Comparison of ENCODE assay signal across 1 cellular context in genomic region chr13:42102961-42103688, GRCh38.
TF ChIP-seq lines count a peak whose summit lies in the region.

No MANE protein-coding gene starts in this region.

TF ChIP-seq in IMR-90, 13 proteins besides CTCF, POLR2A, EP300 and RAD21 (continued from another document):
- TF ChIP-seq ELK1 (IDR thresholded peaks at IDR 0.05; ENCODE audit: borderline replicate concordance, low read depth, low read length) = no peak
- TF ChIP-seq CEBPB (IDR thresholded peaks at IDR 0.05; ENCODE audit: low read depth, low read length) = no peak
- no peak for TF ChIP-seq CHD1 (IDR thresholded peaks at IDR 0.05; ENCODE audit: low read depth, low read length)
- TF ChIP-seq RCOR1 (IDR thresholded peaks at IDR 0.05; ENCODE audit: insufficient replicate concordance, low read length) = no peak
- no peak for TF ChIP-seq BHLHE40 (IDR thresholded peaks at IDR 0.05; ENCODE audit: low read depth, low read length)
- no peak for TF ChIP-seq RFX5 (IDR thresholded peaks at IDR 0.05; ENCODE audit: low read depth, low read length)
- TF ChIP-seq SMC3 (IDR thresholded peaks at IDR 0.05; ENCODE audit: low read depth, low read length) = no peak
- no peak for TF ChIP-seq MXI1 (IDR thresholded peaks at IDR 0.05; ENCODE audit: borderline replicate concordance, low read depth, low read length)
- TF ChIP-seq MAZ (IDR thresholded peaks at IDR 0.05; ENCODE audit: borderline replicate concordance, low read depth, low read length) = no peak
- TF ChIP-seq NFE2L2 (IDR thresholded peaks at IDR 0.05; ENCODE audit: low read depth, low read length) = no peak
- no peak for TF ChIP-seq MAFK (IDR thresholded peaks at IDR 0.05; ENCODE audit: low read depth, low read length)
